Comparison of ENCODE assay signal across 30 cellular contexts in the genomic region with DNA sequence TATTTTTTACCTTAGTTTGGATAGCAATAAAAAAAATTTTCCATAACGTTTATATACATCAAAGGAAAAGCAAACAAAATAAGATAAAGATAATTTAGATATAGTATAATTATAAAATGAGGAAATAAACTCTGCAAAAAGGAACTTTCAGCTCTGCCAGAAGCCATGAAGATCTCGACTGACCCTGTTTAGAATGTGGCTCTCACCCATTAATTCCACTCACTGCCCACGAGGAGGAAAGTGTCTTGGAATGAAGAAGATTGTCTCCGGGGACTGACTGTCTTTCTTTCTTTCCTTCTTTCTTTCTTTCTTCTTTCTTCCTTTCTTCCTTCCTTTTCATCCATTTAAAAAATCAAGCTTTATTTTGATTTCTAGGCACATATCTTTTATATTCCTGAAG. TPM values are rescaled to one million over a fixed set of nuclear protein-coding genes. Genes with fewer than 3 reads are reported as not detected.
"Had no signal": no experiment of that assay in that cellular context is flagged by ENCODE, and none has a peak within 500 bp of the region (broad histone marks: within the 10 kb centered on the region; RNA-seq: fewer than 3 reads in every experiment).

No MANE protein-coding gene starts in this region.

- H3K4me3 ChIP-seq: heart left ventricle, lung, psoas muscle, right lobe of liver, spleen, tibial artery, upper lobe of left lung, uterus had no signal

- H3K27me3 ChIP-seq: right lobe of liver, upper lobe of left lung had no signal

- H3K36me3 ChIP-seq: heart left ventricle, right lobe of liver, spleen, tibial artery, upper lobe of left lung, uterus had no signal

- ATAC-seq: left colon; psoas muscle; stimulated activated memory B cell treated with anti-CD40 and anti-IgM and Interleukin-4, amounts not matched to agents 10 μg/mL and 1 μg/mL and 100 μg/mL, for 72 hours had no signal

- H3K27ac ChIP-seq: parathyroid adenoma, psoas muscle, right lobe of liver, spleen, tibial artery, upper lobe of left lung, uterus had no signal

- H3K4me1 ChIP-seq: parathyroid adenoma, psoas muscle, right lobe of liver, spleen, tibial artery, uterus had no signal

- H3K9me3 ChIP-seq: heart left ventricle, psoas muscle, right lobe of liver, spleen, tibial artery, upper lobe of left lung, uterus had no signal

- DNase-seq: effector CD4-positive, alpha-beta T cell; endodermal cell; erythroblast; foreskin melanocyte; heart left ventricle; left colon; left ventricle myocardium superior; mesendoderm; naive thymus-derived CD4-positive, alpha-beta T cell; nephron progenitor cell; psoas muscle; retina; right lobe of liver; spleen; stimulated activated CD4-positive, alpha-beta T cell treated with anti-CD3 and anti-CD28 coated beads, Interleukin-15, amount 100 ng/mL, for 24 hours; stimulated activated CD4-positive, alpha-beta T cell treated with anti-CD3 and anti-CD28 coated beads, Interleukin-1b, Interleukin-23, amount 100 ng/mL, for 48 hours; stimulated activated CD4-positive, alpha-beta T cell treated with anti-CD3 and anti-CD28 coated beads, Interleukin-4, amount 100 ng/mL, for 24 hours; tibial artery; upper lobe of left lung; uterus had no signal

RNA-seq across cellular contexts. Expression of a gene that starts 20.1 kb away (rescaled TPM):
- total RNA-seq: dermis microvascular lymphatic vessel endothelial cell; endodermal cell; endothelial cell of umbilical vein; glomerular endothelial cell; heart left ventricle; left colon; left ventricle myocardium superior; lung; mononuclear cell; naive thymus-derived CD4-positive, alpha-beta T cell; omental fat pad; psoas muscle; right lobe of liver; skeletal muscle tissue; spleen; temporal lobe; upper lobe of left lung; uterus had no signal
